Comparison of ENCODE assay signal across 16 cellular contexts in genomic region chr17:28929769-28930168, GRCh38. TPM values are rescaled to one million over a fixed set of nuclear protein-coding genes. Genes with fewer than 3 reads are reported as not detected.
A peak's percentile ranks its signal among the peaks of the same experiment; 100 is the strongest.
DNase-seq lines count a peak whose midpoint lies in the region; ATAC-seq, FAIRE-seq and TF ChIP-seq lines count a peak whose summit lies in the region.
"Had no signal": no experiment of that assay in that cellular context is flagged by ENCODE, and none has a peak within 500 bp of the region (broad histone marks: within the 10 kb centered on the region; RNA-seq: fewer than 3 reads in every experiment).

No MANE protein-coding gene starts in this region.

- DNase-seq in activated naive CD4-positive, alpha-beta T cell treated with anti-CD3 and anti-CD28 coated beads for 36 hours = no peak
- no peak for DNase-seq in activated naive CD4-positive, alpha-beta T cell treated with Interleukin-2 at 50 U/mL for 16 hours
- DNase-seq in astrocyte (ENCODE audit: low read depth) = no peak
- no peak for DNase-seq in stimulated activated effector memory CD8-positive, alpha-beta T cell treated with anti-CD3 and anti-CD28 coated beads, Interleukin-12 subunit alpha, Interleukin-12 subunit beta, amount 100 ng/mL, for 72 hours (ENCODE audit: low spot score in 2 of 2)
- no peak for DNase-seq in GM12892 (ENCODE audit: insufficient read length)
- DNase-seq in amniotic stem cell (lab: John Stamatoyannopoulos, UW) = no peak
- DNase-seq: left lung, NCI-H1048, NCI-H2029 treated with DMSO at 0.1 percent for 48 hours, occipital lobe, right cardiac atrium had no signal

- no peak overlapping the region for H3K4me2 ChIP-seq in astrocyte (ENCODE audit: low read length)

- peaks cover 7% of the 10 kb centered on the region for H3K36me3 ChIP-seq in astrocyte (ENCODE audit: insufficient read depth, low read length)

- H3K27ac ChIP-seq in astrocyte (ENCODE audit: low read depth, low read length) = no peak overlapping the region
- H3K27ac ChIP-seq: left lung, suprapubic skin had no signal

- H3K4me1 ChIP-seq in astrocyte (ENCODE audit: insufficient read depth, low read length) = peaks cover 23% of the 10 kb centered on the region
- H3K4me1 ChIP-seq: suprapubic skin had no signal

- peaks cover 91% of the 10 kb centered on the region for H3K79me2 ChIP-seq in astrocyte (ENCODE audit: insufficient read depth, low read length)

- no peak for TF ChIP-seq CTCF in astrocyte (IDR thresholded peaks at IDR 0.05; ENCODE audit: insufficient read depth, low read depth, low read length)

- H3K27ac Mint-ChIP-seq in activated naive CD4-positive, alpha-beta T cell treated with anti-CD3 and anti-CD28 coated beads for 36 hours = peak overlapping the region; percentile 21
- H3K27ac Mint-ChIP-seq in IgD-negative memory B cell = peak overlapping the region in 2 of 3 donors; percentile 23 to 49
- H3K27ac Mint-ChIP-seq in astrocyte (ENCODE audit: unreplicated experiment) = peak overlapping the region; percentile 30
- peak overlapping the region; percentile 36 for H3K27ac Mint-ChIP-seq in stimulated activated effector memory CD8-positive, alpha-beta T cell treated with anti-CD3 and anti-CD28 coated beads, Interleukin-12 subunit alpha, Interleukin-12 subunit beta, amount 100 ng/mL, for 72 hours

- H4K20me1 ChIP-seq in astrocyte (ENCODE audit: insufficient read depth, low read length) = peaks cover 98% of the 10 kb centered on the region

- no peaks in the 10 kb centered on the region for H3K27me3 ChIP-seq in astrocyte (ENCODE audit: insufficient read depth, low read length)
- H3K27me3 ChIP-seq: left lung, suprapubic skin had no signal

- intact Hi-C loops in activated naive CD4-positive, alpha-beta T cell treated with anti-CD3 and anti-CD28 coated beads for 36 hours (cut with micrococcal nuclease) = no loop called here

- H3K9me3 ChIP-seq in astrocyte (ENCODE audit: insufficient read depth, low read depth, low read length) = peaks cover 5% of the 10 kb centered on the region
- H3K9me3 ChIP-seq: left lung, suprapubic skin had no signal

- no peak overlapping the region for H3K4me3 ChIP-seq in astrocyte (ENCODE audit: insufficient read depth, low read depth, low read length)
- H3K4me3 ChIP-seq: left lung, suprapubic skin had no signal

- no peak overlapping the region for H3K4me3 Mint-ChIP-seq in activated naive CD4-positive, alpha-beta T cell treated with anti-CD3 and anti-CD28 coated beads for 36 hours
- no peak overlapping the region for H3K4me3 Mint-ChIP-seq in IgD-negative memory B cell
- no peak overlapping the region for H3K4me3 Mint-ChIP-seq in astrocyte (ENCODE audit: unreplicated experiment)
- H3K4me3 Mint-ChIP-seq in stimulated activated effector memory CD8-positive, alpha-beta T cell treated with anti-CD3 and anti-CD28 coated beads, Interleukin-12 subunit alpha, Interleukin-12 subunit beta, amount 100 ng/mL, for 72 hours = no peak overlapping the region

- no peak overlapping the region for H3K9ac ChIP-seq in astrocyte (ENCODE audit: low read length)

- H2AFZ ChIP-seq in astrocyte (ENCODE audit: low read depth, low read length) = no peak overlapping the region

- TF ChIP-seq POLR2A in GM12892 (IDR thresholded peaks at IDR 0.05; ENCODE audit: low read depth, low read length) = no peak

- H3K4me1 Mint-ChIP-seq in activated naive CD4-positive, alpha-beta T cell treated with anti-CD3 and anti-CD28 coated beads for 36 hours (ENCODE audit: low read depth) = peaks cover 73% of the 10 kb centered on the region
- H3K4me1 Mint-ChIP-seq in IgD-negative memory B cell (peaks cover 25 to 54% (median 38%) of the 10 kb centered on the region in 3 donors), astrocyte (ENCODE audit: low read depth, unreplicated experiment) (peaks cover 19% of the 10 kb centered on the region)
- peaks cover 53% of the 10 kb centered on the region for H3K4me1 Mint-ChIP-seq in stimulated activated effector memory CD8-positive, alpha-beta T cell treated with anti-CD3 and anti-CD28 coated beads, Interleukin-12 subunit alpha, Interleukin-12 subunit beta, amount 100 ng/mL, for 72 hours

- H3K27me3 Mint-ChIP-seq in activated naive CD4-positive, alpha-beta T cell treated with anti-CD3 and anti-CD28 coated beads for 36 hours (ENCODE audit: low read depth) = no peaks in the 10 kb centered on the region
- H3K27me3 Mint-ChIP-seq in IgD-negative memory B cell = no peaks in the 10 kb centered on the region
- no peaks in the 10 kb centered on the region for H3K27me3 Mint-ChIP-seq in astrocyte (ENCODE audit: low read depth, unreplicated experiment)

- peaks cover 49% of the 10 kb centered on the region for H3K36me3 Mint-ChIP-seq in activated naive CD4-positive, alpha-beta T cell treated with anti-CD3 and anti-CD28 coated beads for 36 hours (ENCODE audit: low read depth)
- H3K36me3 Mint-ChIP-seq in IgD-negative memory B cell (peaks cover 2% of the 10 kb centered on the region), astrocyte (ENCODE audit: low read depth, unreplicated experiment) (peaks cover 38% of the 10 kb centered on the region)
- H3K36me3 Mint-ChIP-seq in stimulated activated effector memory CD8-positive, alpha-beta T cell treated with anti-CD3 and anti-CD28 coated beads, Interleukin-12 subunit alpha, Interleukin-12 subunit beta, amount 100 ng/mL, for 72 hours = peaks cover 55% of the 10 kb centered on the region

- no peak for ATAC-seq in stimulated activated effector memory CD8-positive, alpha-beta T cell treated with anti-CD3 and anti-CD28 coated beads, Interleukin-12 subunit alpha, Interleukin-12 subunit beta, amount 100 ng/mL, for 72 hours
- ATAC-seq in GM21423 (IDR thresholded peaks at IDR 0.05; ENCODE audit: unreplicated experiment) = no peak
- ATAC-seq: left lung, Panc1, right cardiac atrium had no signal

- peaks cover 15% of the 10 kb centered on the region for H3K9me3 Mint-ChIP-seq in activated naive CD4-positive, alpha-beta T cell treated with anti-CD3 and anti-CD28 coated beads for 36 hours
- H3K9me3 Mint-ChIP-seq in IgD-negative memory B cell (no peaks in the 10 kb centered on the region), astrocyte (ENCODE audit: unreplicated experiment) (peaks cover 2% of the 10 kb centered on the region)
- H3K9me3 Mint-ChIP-seq in stimulated activated effector memory CD8-positive, alpha-beta T cell treated with anti-CD3 and anti-CD28 coated beads, Interleukin-12 subunit alpha, Interleukin-12 subunit beta, amount 100 ng/mL, for 72 hours = no peaks in the 10 kb centered on the region

- CTCF ChIA-PET in activated naive CD4-positive, alpha-beta T cell treated with anti-CD3 and anti-CD28 coated beads for 36 hours (lab: Charles Lee) = interaction anchor here (0.9 to 1.5 kb wide), 3 partner anchors 10 to 202 kb away, joined by 3 to 5 read pairs (median 3); no protein-coding TSS in a partner anchor

- FAIRE-seq in astrocyte (lab: Jason Lieb, UNC) (no peak), GM12892 (lab: Jason Lieb, UNC) (no peak)
- FAIRE-seq: endometrium had no signal

RNA-seq across cellular contexts. Expression of gene PHF12, which starts 21.5 kb away (rescaled TPM):
- 10 to 100 TPM; 52.8 to 56.7 TPM for total RNA-seq in activated naive CD4-positive, alpha-beta T cell treated with anti-CD3 and anti-CD28 coated beads for 36 hours
- 11.6 TPM for polyA plus RNA-seq in IgD-negative memory B cell
- total RNA-seq in astrocyte = 41.6 and 46.7 TPM in 2 replicates
- 18.2 TPM for polyA plus RNA-seq in GM12892 (2012; ENCODE audit: missing spikeins)

RNA-seq across cellular contexts. Expression of gene DHRS13, which starts 26.9 kb away (rescaled TPM):
- 10 to 100 TPM; 20.1 to 20.9 TPM for total RNA-seq in activated naive CD4-positive, alpha-beta T cell treated with anti-CD3 and anti-CD28 coated beads for 36 hours
- polyA plus RNA-seq in IgD-negative memory B cell = 17.1 TPM
- total RNA-seq in astrocyte = 4.3 and 4.5 TPM in 2 replicates
- 5.9 TPM for polyA plus RNA-seq in GM12892 (2012; ENCODE audit: missing spikeins)

RNA-seq across cellular contexts. Expression of gene FLOT2, which starts 32.2 kb away (rescaled TPM):
- total RNA-seq in activated naive CD4-positive, alpha-beta T cell treated with anti-CD3 and anti-CD28 coated beads for 36 hours = 10 to 100 TPM; 66.0 to 71.5 TPM
- 400 TPM for polyA plus RNA-seq in IgD-negative memory B cell
- total RNA-seq in astrocyte = 84.4 and 87.3 TPM in 2 replicates
- 38.4 TPM for polyA plus RNA-seq in GM12892 (2012; ENCODE audit: missing spikeins)
